1 cellular context compared by ENCODE assay signal in the genomic region with DNA sequence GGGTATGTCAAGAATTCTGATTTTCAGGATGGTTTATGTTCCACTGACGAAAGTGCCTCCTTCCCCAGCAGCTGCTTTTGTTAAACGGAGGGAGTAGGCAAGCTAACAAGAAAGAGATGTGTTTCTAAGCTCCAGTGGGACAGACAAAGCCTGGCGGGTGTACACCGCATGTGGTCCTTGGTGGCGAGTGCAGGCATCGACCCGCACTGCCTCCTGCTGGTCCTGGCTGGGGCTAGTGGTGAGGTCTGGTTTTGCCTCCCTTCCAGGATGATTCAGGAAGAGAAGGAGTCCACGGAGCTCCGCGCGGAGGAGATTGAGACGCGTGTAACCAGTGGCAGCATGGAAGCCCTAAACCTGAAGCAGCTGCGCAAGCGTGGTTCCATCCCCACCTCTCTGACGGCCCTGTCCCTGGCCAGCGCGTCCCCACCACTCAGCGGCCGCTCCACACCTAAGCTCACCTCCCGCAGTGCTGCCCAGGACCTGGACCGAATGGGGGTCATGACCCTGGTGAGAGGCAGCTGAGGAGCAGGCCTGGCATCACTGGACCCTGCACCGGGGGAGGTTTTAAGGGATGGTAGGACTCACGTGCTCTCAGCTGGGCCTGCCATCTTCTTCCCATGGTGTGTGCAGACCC.
TF ChIP-seq lines count a peak whose summit lies in the region.

No MANE protein-coding gene starts in this region.

TF ChIP-seq in A549, 52 proteins besides CTCF, POLR2A, EP300 and RAD21 (continued from another document):
- TF ChIP-seq GATA3 (IDR thresholded peaks at IDR 0.05; ENCODE audit: borderline replicate concordance) (no peak), ZC3H11A (IDR thresholded peaks at IDR 0.05) (no peak), JUN (IDR thresholded peaks at IDR 0.05) (no peak), HMGXB4 (CRISPR knock-in tag; IDR thresholded peaks at IDR 0.05; ENCODE audit: borderline replicate concordance) (no peak), HEYL (CRISPR knock-in tag; IDR thresholded peaks at IDR 0.05) (no peak), KDM1A (IDR thresholded peaks at IDR 0.05; ENCODE audit: low read depth) (no peak), HDAC2 (IDR thresholded peaks at IDR 0.05) (no peak)
